ENCODE assay signal across 1 cellular context in genomic region chr18:74060511-74061028, GRCh38.
TF ChIP-seq lines count a peak whose summit lies in the region.

No MANE protein-coding gene starts in this region.

TF ChIP-seq in WTC11, 78 proteins besides CTCF, POLR2A, EP300 and RAD21 (continued from another document):
- no peak for TF ChIP-seq AFF4 (CRISPR knock-in tag; IDR thresholded peaks at IDR 0.05; ENCODE audit: borderline replicate concordance)
- no peak for TF ChIP-seq AR (CRISPR knock-in tag; IDR thresholded peaks at IDR 0.05)
- TF ChIP-seq MAX (CRISPR knock-in tag; IDR thresholded peaks at IDR 0.05) = no peak
- TF ChIP-seq ARID4B (CRISPR knock-in tag; IDR thresholded peaks at IDR 0.05; ENCODE audit: borderline replicate concordance) = no peak
- TF ChIP-seq ATF2 (CRISPR knock-in tag; IDR thresholded peaks at IDR 0.05; ENCODE audit: borderline replicate concordance, low read depth) = no peak
- TF ChIP-seq JUN (CRISPR knock-in tag; IDR thresholded peaks at IDR 0.05) = no peak
- no peak for TF ChIP-seq SOX15 (CRISPR knock-in tag; IDR thresholded peaks at IDR 0.05)
TF ChIP-seq in WTC11: peak in this region for 0.
